8 cellular contexts compared by ENCODE assay signal in genomic region chr11:57741132-57742086, GRCh38. TPM values are rescaled to one million over a fixed set of nuclear protein-coding genes. Genes with fewer than 3 reads are reported as not detected.
DNase-seq lines count a peak whose midpoint lies in the region; ATAC-seq and TF ChIP-seq lines count a peak whose summit lies in the region.

SELENOH (plus strand) TSS chr11:57741491; CDS start chr11:57741596, 105 bp downstream.

- H3K4ac ChIP-seq in mesendoderm (ENCODE audit: low read depth, low read length) = peak within 1 kb of the TSS; percentile 56

- H3K79me1 ChIP-seq in mesendoderm (ENCODE audit: low read length) = peaks cover 13% of the 10 kb centered on the region

- H2BK120ac ChIP-seq in mesendoderm (ENCODE audit: low read depth, low read length) = peak within 1 kb of the TSS; percentile 9

- H2BK5ac ChIP-seq in mesendoderm (ENCODE audit: low read length) = peak within 1 kb of the TSS; percentile 55

- no peak for TF ChIP-seq CTCF in endodermal cell (conservative IDR thresholded peaks at IDR 0.05)

- H2BK15ac ChIP-seq in mesendoderm (replicated peaks; ENCODE audit: low read depth) = no peak within 1 kb of the TSS

- peak within 1 kb of the TSS; percentile 7 for H4K5ac ChIP-seq in mesendoderm (ENCODE audit: low read length)

- peak within 1 kb of the TSS; percentile 2 for H4K8ac ChIP-seq in mesendoderm (ENCODE audit: low read depth, low read length)

- H2AK5ac ChIP-seq in mesendoderm (ENCODE audit: low read length) = peak within 1 kb of the TSS; percentile 83

- H3K27ac Mint-ChIP-seq in endodermal cell = peak within 1 kb of the TSS; percentile 97

- H3K36me3 ChIP-seq in NT2/D1 (ENCODE audit: insufficient read depth, insufficient read length, low read length) (peaks cover 75% of the 10 kb centered on the region), endodermal cell (ENCODE audit: control insufficient read depth, insufficient read depth, low read length) (peaks cover 66% of the 10 kb centered on the region), mesendoderm (ENCODE audit: control insufficient read depth, insufficient read depth, low read length) (peaks cover 10% of the 10 kb centered on the region)

- H3K9me3 ChIP-seq in NT2/D1 (ENCODE audit: insufficient read depth, low read length) (no peaks in the 10 kb centered on the region), endodermal cell (ENCODE audit: control insufficient read depth, low read length) (no peaks in the 10 kb centered on the region)

- peak within 1 kb of the TSS; percentile 91 for H3K4me3 ChIP-seq in NT2/D1 (ENCODE audit: insufficient read length, low read depth)
- peak within 1 kb of the TSS; percentile 94 for H3K4me3 ChIP-seq in endodermal cell (ENCODE audit: low read length)
- peak within 1 kb of the TSS; percentile 97 for H3K4me3 ChIP-seq in mesendoderm (ENCODE audit: low read length)

- no peaks in the 10 kb centered on the region for H3K9me3 Mint-ChIP-seq in endodermal cell

- peak within 1 kb of the TSS; percentile 99 for H3K56ac ChIP-seq in mesendoderm (ENCODE audit: low read length)

- peaks cover 50% of the 10 kb centered on the region for H3K36me3 Mint-ChIP-seq in endodermal cell (ENCODE audit: low read depth)

- H3K4me1 Mint-ChIP-seq in endodermal cell = peaks cover 11% of the 10 kb centered on the region

- H3K27ac ChIP-seq in endodermal cell (ENCODE audit: low read depth, low read length) (peak within 1 kb of the TSS; percentile 86), mesendoderm (ENCODE audit: low read depth, low read length) (peak within 1 kb of the TSS; percentile 58)

- no peaks in the 10 kb centered on the region for H3K4me1 ChIP-seq in NT2/D1 (ENCODE audit: insufficient read depth, insufficient read length)
- H3K4me1 ChIP-seq in endodermal cell (ENCODE audit: control insufficient read depth, insufficient read depth, low read length) = no peaks in the 10 kb centered on the region
- H3K4me1 ChIP-seq in mesendoderm (ENCODE audit: control insufficient read depth, low read depth, low read length) = peaks cover 4% of the 10 kb centered on the region

- no peaks in the 10 kb centered on the region for H3K27me3 ChIP-seq in NT2/D1 (ENCODE audit: insufficient read depth, insufficient read length)
- no peaks in the 10 kb centered on the region for H3K27me3 ChIP-seq in endodermal cell (ENCODE audit: control insufficient read depth, insufficient read depth, low read length, poor library complexity, severe bottlenecking)
- H3K27me3 ChIP-seq in mesendoderm (ENCODE audit: insufficient read depth, low read length, poor library complexity) = no peaks in the 10 kb centered on the region

- H3K4me3 Mint-ChIP-seq in endodermal cell = peak within 1 kb of the TSS; percentile 98

- DNase-seq in COR-L47 (lab: John Stamatoyannopoulos, UW) = peak; percentile 96
- peak; percentile 33 to 97 (median 93) for DNase-seq in HUDEP-2 (lab: John Stamatoyannopoulos, UW; ENCODE audit: unreplicated experiment in 76 of 76)
- DNase-seq in NT2/D1 (ENCODE audit: low read depth, low spot score) = peak; percentile 97
- DNase-seq in activated CD8-positive, alpha-beta memory T cell treated with anti-CD3 and anti-CD28 coated beads, Interleukin-2, amount 50 U/mL, for 1 hour (ENCODE audit: extremely low read depth) = peak; percentile 87
- peak; percentile 99 for DNase-seq in endodermal cell
- DNase-seq in mesendoderm = peak; percentile 99
- DNase-seq in stimulated activated CD8-positive, alpha-beta memory T cell treated with anti-CD3 and anti-CD28 coated beads, Interleukin-15, amount 100 ng/mL, for 1 hour (ENCODE audit: low read depth) = peak; percentile 80

- H3K18ac ChIP-seq in mesendoderm (ENCODE audit: low read length) = peak within 1 kb of the TSS; percentile 65

- peak within 1 kb of the TSS; percentile 91 for H3K9ac ChIP-seq in NT2/D1 (ENCODE audit: insufficient read length, low read depth)
- peak within 1 kb of the TSS; percentile 87 for H3K9ac ChIP-seq in endodermal cell (ENCODE audit: extremely low read depth, low read length, poor library complexity, severe bottlenecking)
- peak within 1 kb of the TSS; percentile 98 for H3K9ac ChIP-seq in mesendoderm (ENCODE audit: low read length)

- H3K27me3 Mint-ChIP-seq in endodermal cell (ENCODE audit: insufficient read depth) = no peaks in the 10 kb centered on the region

- H3K23ac ChIP-seq in mesendoderm (ENCODE audit: low read length) = peak within 1 kb of the TSS; percentile 72

- WGBS in endodermal cell (ENCODE audit: insufficient coverage in 1 of 2, insufficient read length in 1 of 2), 2 experiments = 0% methylated on average over 42 to 75 of the region's 75 CpGs
- WGBS in mesendoderm (ENCODE audit: extremely low coverage, insufficient coverage, low lambda C conversion rate) = no CpG with 5 or more reads among the region's 75 CpGs

- peak within 1 kb of the TSS; percentile 91 for H3K4me2 ChIP-seq in mesendoderm (ENCODE audit: low read length)

- peak; percentile 92 for ATAC-seq in GM21381 (IDR thresholded peaks at IDR 0.05; ENCODE audit: unreplicated experiment)

- peaks cover 13% of the 10 kb centered on the region for H3K79me2 ChIP-seq in mesendoderm (ENCODE audit: control insufficient read depth, insufficient read depth, low read length)

RNA-seq across cellular contexts. Expression of gene SELENOH, which starts in this region (rescaled TPM):
- total RNA-seq in endodermal cell = 100 to 1,000 TPM; 213 to 226 TPM
- 154 TPM for polyA plus RNA-seq in endodermal cell (2013, experiment 1 of 2)
- polyA plus RNA-seq in endodermal cell (2013, experiment 2 of 2) = 152 TPM
- 373 TPM for polyA plus RNA-seq in mesendoderm (2013, experiment 1 of 2)
- 375 TPM for polyA plus RNA-seq in mesendoderm (2013, experiment 2 of 2)

Comparison
In these comparisons a context has a peak if more than half of its experiments do, and no peak if none do; other contexts are left out.
1. Peak in every context shown above with its lines: DNase-seq, ATAC-seq, H3K4me3 ChIP-seq and H3K27ac ChIP-seq.